Comparison of ENCODE assay signal across 13 cellular contexts in the genomic region with DNA sequence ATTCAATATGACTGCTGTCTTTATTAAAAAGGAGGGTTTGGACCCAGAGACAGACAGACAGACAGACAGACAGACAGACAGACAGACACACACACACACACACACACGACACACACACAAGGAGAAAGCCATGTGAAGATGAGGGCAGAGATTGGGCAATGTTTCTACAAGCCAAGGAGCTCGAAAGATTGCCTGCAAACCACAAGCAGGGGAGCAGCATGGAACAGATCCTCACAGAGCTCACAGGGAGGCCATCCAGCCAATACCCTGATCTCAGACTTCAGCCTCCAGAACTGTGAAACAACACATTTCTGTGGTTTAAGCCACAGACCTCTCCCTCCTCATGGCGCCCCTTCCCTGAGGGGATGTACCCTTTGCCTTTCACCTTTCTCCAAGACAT. TPM values are rescaled to one million over a fixed set of nuclear protein-coding genes. Genes with fewer than 3 reads are reported as not detected.
DNase-seq lines count a peak whose midpoint lies in the region; ATAC-seq, FAIRE-seq and TF ChIP-seq lines count a peak whose summit lies in the region.
"Had no signal": no experiment of that assay in that cellular context is flagged by ENCODE, and none has a peak within 500 bp of the region (broad histone marks: within the 10 kb centered on the region; RNA-seq: fewer than 3 reads in every experiment).

No MANE protein-coding gene starts in this region.

- H3K4me3 Mint-ChIP-seq in natural killer cell treated with Interleukin-12 subunit alpha and Interleukin-12 subunit beta and Interleukin-15 and Interleukin-18, amount 100 ng/mL, for 72 hours: no peak overlapping the region
- H3K4me3 Mint-ChIP-seq: activated T-helper 17 cell treated with anti-CD3 and anti-CD28 coated beads, Interleukin-2, amount 50 U/mL, for 72 hours; CD4-positive, CD25-positive, alpha-beta regulatory T cell had no signal

- H3K4me1 Mint-ChIP-seq in natural killer cell treated with Interleukin-12 subunit alpha and Interleukin-12 subunit beta and Interleukin-15 and Interleukin-18, amount 100 ng/mL, for 72 hours (ENCODE audit: low read depth in 2 of 2): peaks cover 15 to 22% of the 10 kb centered on the region in 2 donors

- no peak for TF ChIP-seq CTCF in AG09319 (IDR thresholded peaks at IDR 0.05; ENCODE audit: low read depth, low read length)
- no peak for TF ChIP-seq CTCF in brain microvascular endothelial cell (IDR thresholded peaks at IDR 0.05; ENCODE audit: low read depth, low read length, missing control alignments)

- in situ Hi-C loops in brain microvascular endothelial cell (cut with HindIII; ENCODE audit: low pct_ligation_motif_present, low sequenced_read_pairs) (loop anchor here (10.0 kb wide), 1 partner anchor 112 kb away; no protein-coding TSS in a partner anchor), ACHN (cut with HindIII; ENCODE audit: low pct_ligation_motif_present, low pct_unique_long_range_greater_than_20kb, low sequenced_read_pairs) (no loop called here)

- no peaks in the 10 kb centered on the region for H3K9me3 Mint-ChIP-seq in natural killer cell treated with Interleukin-12 subunit alpha and Interleukin-12 subunit beta and Interleukin-15 and Interleukin-18, amount 100 ng/mL, for 72 hours

- DNase-seq in AG09319 (ENCODE audit: extremely low read depth, low read depth) (peak; percentile 87), M059J (ENCODE audit: low read depth) (peak; percentile 78), brain microvascular endothelial cell (peak; percentile 95), activated gamma-delta T cell treated with Interleukin-2 at 50 U/mL for 16 hours (no peak), ACHN (no peak), HTR-8/SVneo (ENCODE audit: insufficient read length, low spot score) (no peak), T-helper 1 cell (no peak)
- DNase-seq in natural killer cell treated with Interleukin-12 subunit alpha and Interleukin-12 subunit beta and Interleukin-15 and Interleukin-18, amount 100 ng/mL, for 72 hours (ENCODE audit: low spot score): no peak
- DNase-seq: CD4-positive, CD25-positive, alpha-beta regulatory T cell; left colon; NK-92 treated with Interleukin-12 subunit alpha and Interleukin-12 subunit beta, amount 100 ng/mL, for 24 hours; psoas muscle had no signal

- peak; percentile 50 to 59 for ATAC-seq in natural killer cell treated with Interleukin-12 subunit alpha and Interleukin-12 subunit beta and Interleukin-15 and Interleukin-18, amount 100 ng/mL, for 72 hours
- ATAC-seq: activated T-helper 17 cell treated with anti-CD3 and anti-CD28 coated beads, Interleukin-2, amount 50 U/mL, for 72 hours; left colon; psoas muscle had no signal

- H3K27me3 Mint-ChIP-seq in natural killer cell treated with Interleukin-12 subunit alpha and Interleukin-12 subunit beta and Interleukin-15 and Interleukin-18, amount 100 ng/mL, for 72 hours: peaks cover 0 to 4% of the 10 kb centered on the region in 2 donors
- H3K27me3 Mint-ChIP-seq: activated T-helper 17 cell treated with anti-CD3 and anti-CD28 coated beads, Interleukin-2, amount 50 U/mL, for 72 hours had no signal

- H3K27ac Mint-ChIP-seq in natural killer cell treated with Interleukin-12 subunit alpha and Interleukin-12 subunit beta and Interleukin-15 and Interleukin-18, amount 100 ng/mL, for 72 hours: peak overlapping the region in 1 of 2 donors; percentile 20
- H3K27ac Mint-ChIP-seq: activated T-helper 17 cell treated with anti-CD3 and anti-CD28 coated beads, Interleukin-2, amount 50 U/mL, for 72 hours had no signal

- H3K27me3 ChIP-seq in brain microvascular endothelial cell (replicated peaks): no peaks in the 10 kb centered on the region

- no peak for FAIRE-seq in HTR-8/SVneo (lab: Jason Lieb, UNC)

- H3K27ac ChIP-seq in brain microvascular endothelial cell: peak overlapping the region; percentile 96
- H3K27ac ChIP-seq: psoas muscle had no signal

- no peaks in the 10 kb centered on the region for H3K36me3 ChIP-seq in brain microvascular endothelial cell (replicated peaks)

- H3K36me3 Mint-ChIP-seq in natural killer cell treated with Interleukin-12 subunit alpha and Interleukin-12 subunit beta and Interleukin-15 and Interleukin-18, amount 100 ng/mL, for 72 hours: no peaks in the 10 kb centered on the region
- H3K36me3 Mint-ChIP-seq: CD4-positive, CD25-positive, alpha-beta regulatory T cell had no signal

- no peak overlapping the region for H3K4me3 ChIP-seq in brain microvascular endothelial cell (ENCODE audit: low read depth, low read length)
- H3K4me3 ChIP-seq: psoas muscle had no signal

RNA-seq across cellular contexts. Expression of gene ABHD2, which starts 35.8 kb away (rescaled TPM):
- 34.6 and 60.5 TPM in 2 replicates for total RNA-seq in M059J (2014; rRNA removed; shearing (Covaris generic))
- total RNA-seq in natural killer cell treated with Interleukin-12 subunit alpha and Interleukin-12 subunit beta and Interleukin-15 and Interleukin-18, amount 100 ng/mL, for 72 hours: 100 to 1,000 TPM; 130 to 214 TPM

Comparison
In these comparisons a context has a peak if more than half of its experiments do, and no peak if none do; other contexts are left out.
1. DNase-seq: peak in AG09319 (single experiment), M059J (single experiment) and brain microvascular endothelial cell (single experiment); none in natural killer cell treated with Interleukin-12 subunit alpha and Interleukin-12 subunit beta and Interleukin-15 and Interleukin-18, amount 100 ng/mL, for 72 hours (single experiment), activated gamma-delta T cell treated with Interleukin-2 at 50 U/mL for 16 hours (single experiment), ACHN (single experiment), HTR-8/SVneo (single experiment) and T-helper 1 cell (0 of 5).